In the genomic region with DNA sequence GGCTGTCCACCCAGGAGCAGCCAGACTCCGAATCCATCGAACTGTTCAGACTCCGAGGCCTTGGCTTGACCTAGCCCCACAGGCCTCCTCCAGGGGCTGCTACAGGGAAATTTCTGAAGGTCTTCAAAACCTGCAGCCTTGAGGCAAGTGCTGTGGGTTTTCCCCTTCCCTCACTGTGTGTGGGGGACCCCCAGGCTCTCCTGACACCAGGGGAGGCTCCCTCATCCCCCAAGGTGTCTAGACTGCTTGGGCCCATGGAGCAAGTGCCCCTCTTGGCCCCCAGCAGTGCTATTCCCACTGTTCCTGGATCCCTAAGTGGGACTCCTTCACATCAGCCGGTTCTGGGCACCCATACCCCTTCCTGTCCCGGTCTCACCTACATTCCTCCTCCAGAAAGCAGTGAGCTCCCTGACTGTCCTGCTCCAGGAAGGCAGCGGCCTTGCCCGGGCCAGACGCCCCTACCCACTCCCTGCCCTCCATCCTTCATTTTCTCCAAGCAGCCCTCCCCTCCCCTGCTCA, we compare ENCODE assay signal across 7 cellular contexts. TPM values are rescaled to one million over a fixed set of nuclear protein-coding genes. Genes with fewer than 3 reads are reported as not detected.
DNase-seq lines count a peak whose midpoint lies in the region; ATAC-seq, FAIRE-seq and TF ChIP-seq lines count a peak whose summit lies in the region.

No MANE protein-coding gene starts in this region.

- in situ Hi-C loops in HepG2 (cut with HindIII; ENCODE audit: extremely low pct_ligation_motif_present, low pct_unique_long_range_greater_than_20kb) = no loop called here

- H3K9me3 ChIP-seq in HUES6 (ENCODE audit: control insufficient read depth, insufficient read depth, low read depth, low read length) (no peaks in the 10 kb centered on the region), HepG2 (ENCODE audit: low read length) (no peaks in the 10 kb centered on the region), suprapubic skin (no peaks in the 10 kb centered on the region)

- no peak for TF ChIP-seq RAD21 in HepG2 (CRISPR knock-in tag; IDR thresholded peaks at IDR 0.05)

- TSS peak; percentile 34 for BruUV-seq in HepG2 (replicated peaks; lab: Mats Ljungman, UMichigan)

- H3K4me1 ChIP-seq in HUES6 (ENCODE audit: control insufficient read depth, insufficient read depth, low read length) (peaks cover 28% of the 10 kb centered on the region), HepG2 (ENCODE audit: insufficient read depth, low read length) (peaks cover 71% of the 10 kb centered on the region), suprapubic skin (peaks cover 79% of the 10 kb centered on the region)

- H3K79me2 ChIP-seq in HepG2 (ENCODE audit: insufficient read depth, low read length) = peaks cover 22% of the 10 kb centered on the region

- H2AFZ ChIP-seq in HepG2 (ENCODE audit: low read length) = no peak overlapping the region

- no peak for DNase-seq in HepG2 (ENCODE audit: low spot score)
- no peak for DNase-seq in suprapubic skin (ENCODE audit: low spot score in 2 of 2)
- no peak for DNase-seq in stimulated activated CD4-positive, alpha-beta T cell treated with anti-CD3 and anti-CD28 coated beads, Interleukin-15, amount 100 ng/mL, for 24 hours

- ATAC-seq in HepG2 (peak; percentile 4; the same call in 2 of the 3 replicates), HG02840 (IDR thresholded peaks at IDR 0.05; ENCODE audit: low FRiP score, unreplicated experiment) (no peak), HG02938 (IDR thresholded peaks at IDR 0.05; ENCODE audit: unreplicated experiment) (no peak)

- H4K20me1 ChIP-seq in HepG2 (ENCODE audit: insufficient read depth, low read length) = no peaks in the 10 kb centered on the region

- no peak for FAIRE-seq in HepG2 (lab: Jason Lieb, UNC)

- H3K27ac ChIP-seq in HUES6 (ENCODE audit: low read depth, low read length) (no peak overlapping the region), angular gyrus (ENCODE audit: low read depth, low read length) (peak overlapping the region; percentile 54), HepG2 (ENCODE audit: extremely low read length, insufficient read depth, low read length) (peak overlapping the region; percentile 79), suprapubic skin (peak overlapping the region; percentile 92)

- H3K4me2 ChIP-seq in HepG2 (ENCODE audit: low read depth, low read length) = peak overlapping the region; percentile 79

- intact Hi-C loops in HepG2 (cut with micrococcal nuclease; ENCODE audit: unreplicated experiment) = loop anchor here (2.0 kb wide), 1 partner anchor 16 kb away; no protein-coding TSS in a partner anchor

- H3K9ac ChIP-seq in HUES6 (ENCODE audit: low read length) (peak overlapping the region; percentile 68), HepG2 (ENCODE audit: insufficient read depth, low read depth, low read length) (peak overlapping the region; percentile 67)

- TF ChIP-seq EP300 in HepG2 (IDR thresholded peaks at IDR 0.05; ENCODE audit: low read depth in 2 of 2, low read length in 2 of 2) (no peak), HepG2 (CRISPR knock-in tag; IDR thresholded peaks at IDR 0.05; ENCODE audit: borderline replicate concordance) (no peak), suprapubic skin (IDR thresholded peaks at IDR 0.05) (no peak)

- 0% methylated on average over 4 of the region's 8 CpGs for WGBS in HepG2 (ENCODE audit: low lambda C conversion rate)
- 4% methylated on average over 5 of the region's 8 CpGs for WGBS in suprapubic skin

- POLR2A ChIA-PET in HepG2 (lab: Yijun Ruan, JAX) = interaction anchor here (1.0 to 2.7 kb wide), 9 partner anchors 7 to 123 kb away, joined by 3 to 32 read pairs (median 5); a partner anchor contains a TSS

- TF ChIP-seq POLR2A in HepG2 (IDR thresholded peaks at IDR 0.05; ENCODE audit: insufficient read depth in 1 of 2, low read depth in 2 of 2, low read length in 2 of 2) (no peak), suprapubic skin (IDR thresholded peaks at IDR 0.05) (no peak)

- H3K27me3 ChIP-seq in HUES6 (ENCODE audit: control insufficient read depth, insufficient read depth, low read length) (peaks cover 13% of the 10 kb centered on the region), HepG2 (ENCODE audit: control insufficient read depth in 1 of 2, insufficient read depth in 2 of 2, low read length in 2 of 2) (no peaks in the 10 kb centered on the region; a peak in 1 of 5 replicates), suprapubic skin (no peaks in the 10 kb centered on the region)

- H3K4me3 ChIP-seq in HUES6 (ENCODE audit: low read depth, low read length) = peak overlapping the region; percentile 59
- H3K4me3 ChIP-seq in HepG2 (replicated peaks in 1 of 3; ENCODE audit: insufficient read depth in 1 of 3, low read depth in 2 of 3, low read length in 3 of 3) = peak overlapping the region; percentile 69 to 95 (median 70)
- H3K4me3 ChIP-seq in suprapubic skin = peak overlapping the region; percentile 82

- CTCF ChIA-PET in HepG2 (lab: Yijun Ruan, JAX; ENCODE audit: low intra/inter-chr PET ratio, low total read pairs) = no interaction called here

- TF ChIP-seq CTCF in HepG2 (CRISPR knock-in tag; IDR thresholded peaks at IDR 0.05) (no peak), suprapubic skin (IDR thresholded peaks at IDR 0.05) (no peak)

- H3K36me3 ChIP-seq in HUES6 (ENCODE audit: control insufficient read depth, insufficient read depth, low read length) (no peaks in the 10 kb centered on the region), HepG2 (replicated peaks in 1 of 2; ENCODE audit: control insufficient read depth in 1 of 2, insufficient read depth in 2 of 2, low read length in 2 of 2) (no peaks in the 10 kb centered on the region), suprapubic skin (no peaks in the 10 kb centered on the region)

RNA-seq across cellular contexts. Expression of a gene that starts 0.8 kb away (rescaled TPM):
- total RNA-seq in HepG2 (2016; rRNA removed; fragmentation: Illumina TruSeq; extraction: Trizol) (6.0 and 13.2 TPM in 2 replicates), suprapubic skin (10 to 100 TPM; 14.3 to 20.9 (median 16.6) TPM)
- total RNA-seq in HepG2 (2016; cell fraction: cytosol; rRNA removed; fragmentation: Illumina TruSeq; extraction: Trizol; ENCODE audit: low read depth) = 4.1 and 4.7 TPM in 2 replicates
- 6.2 and 13.0 TPM in 2 replicates for total RNA-seq in HepG2 (2016; cell fraction: insoluble cytoplasmic fraction; rRNA removed; fragmentation: Illumina TruSeq; extraction: Trizol)
- total RNA-seq in HepG2 (2016; cell fraction: membrane; rRNA removed; fragmentation: Illumina TruSeq; extraction: Trizol) = 10.2 and 10.4 TPM in 2 replicates
- total RNA-seq in HepG2 (2016; cell fraction: nucleus; rRNA removed; fragmentation: Illumina TruSeq; extraction: Trizol) = 8.2 and 9.4 TPM in 2 replicates
- polyA plus RNA-seq in HepG2 (2011; rRNA removed) = 16.6 and 20.2 TPM in 2 replicates
- 19.1 and 22.5 TPM in 2 replicates for polyA plus RNA-seq in HepG2 (2011; cell fraction: cytosol; rRNA removed)
- polyA plus RNA-seq in HepG2 (2011; cell fraction: nucleus; rRNA removed) = 17.0 and 18.5 TPM in 2 replicates
- 13.9 and 14.2 TPM in 2 replicates for polyA plus RNA-seq in HepG2 (2012)
- polyA plus RNA-seq in HepG2 (2016; cell fraction: cytosol; fragmentation: Illumina TruSeq; extraction: Trizol; ENCODE audit: low read depth) = 2.4 TPM in 2 replicates
- polyA plus RNA-seq in HepG2 (2016; cell fraction: insoluble cytoplasmic fraction; fragmentation: Illumina TruSeq; extraction: Trizol; ENCODE audit: low read depth) = 4.5 and 5.3 TPM in 2 replicates
- polyA plus RNA-seq in HepG2 (2016; cell fraction: membrane; fragmentation: Illumina TruSeq; extraction: Trizol; ENCODE audit: low read depth) = 5.2 and 5.6 TPM in 2 replicates
- polyA plus RNA-seq in HepG2 (2016; cell fraction: nucleus; fragmentation: Illumina TruSeq; extraction: Trizol; ENCODE audit: insufficient read depth, low read depth) = 19.6 and 20.2 TPM in 2 replicates
- 21.8 and 127 TPM in 2 replicates for polyA minus RNA-seq in HepG2 (2011; rRNA and poly(A)+ RNA removed; ENCODE audit: low replicate concordance)
- 28.0 and 29.7 TPM in 2 replicates for polyA minus RNA-seq in HepG2 (2011; cell fraction: cytosol; rRNA and poly(A)+ RNA removed)
- 6.8 and 10.7 TPM in 2 replicates for polyA minus RNA-seq in HepG2 (2011; cell fraction: nucleus; rRNA and poly(A)+ RNA removed)

RNA-seq across cellular contexts. Expression of a gene that starts 15.4 kb away (rescaled TPM):
- total RNA-seq in HepG2 (2016; rRNA removed; fragmentation: Illumina TruSeq; extraction: Trizol) (12.3 and 12.8 TPM in 2 replicates), suprapubic skin (under 1 TPM in 3 of 4 donors, not detected in 1; 0.26 to 0.89 (median 0.49) TPM)
- total RNA-seq in HepG2 (2016; cell fraction: cytosol; rRNA removed; fragmentation: Illumina TruSeq; extraction: Trizol; ENCODE audit: low read depth) = 5.7 TPM in 2 replicates
- 12.6 and 14.1 TPM in 2 replicates for total RNA-seq in HepG2 (2016; cell fraction: insoluble cytoplasmic fraction; rRNA removed; fragmentation: Illumina TruSeq; extraction: Trizol)
- total RNA-seq in HepG2 (2016; cell fraction: membrane; rRNA removed; fragmentation: Illumina TruSeq; extraction: Trizol) = 10.9 and 11.6 TPM in 2 replicates
- total RNA-seq in HepG2 (2016; cell fraction: nucleus; rRNA removed; fragmentation: Illumina TruSeq; extraction: Trizol) = 10.2 and 12.0 TPM in 2 replicates
- 2.4 and 3.8 TPM in 2 replicates for polyA plus RNA-seq in HepG2 (2011; rRNA removed)
- 2.0 and 2.5 TPM in 2 replicates for polyA plus RNA-seq in HepG2 (2011; cell fraction: cytosol; rRNA removed)
- 2.3 TPM in 2 replicates for polyA plus RNA-seq in HepG2 (2011; cell fraction: nucleus; rRNA removed)
- 1.4 and 2.3 TPM in 2 replicates for polyA plus RNA-seq in HepG2 (2012)
- 2.5 and 3.0 TPM in 2 replicates for polyA plus RNA-seq in HepG2 (2016; cell fraction: cytosol; fragmentation: Illumina TruSeq; extraction: Trizol; ENCODE audit: low read depth)
- polyA plus RNA-seq in HepG2 (2016; cell fraction: insoluble cytoplasmic fraction; fragmentation: Illumina TruSeq; extraction: Trizol; ENCODE audit: low read depth) = 12.7 and 13.5 TPM in 2 replicates
- 4.7 and 4.8 TPM in 2 replicates for polyA plus RNA-seq in HepG2 (2016; cell fraction: membrane; fragmentation: Illumina TruSeq; extraction: Trizol; ENCODE audit: low read depth)
- 7.1 and 8.3 TPM in 2 replicates for polyA plus RNA-seq in HepG2 (2016; cell fraction: nucleus; fragmentation: Illumina TruSeq; extraction: Trizol; ENCODE audit: insufficient read depth, low read depth)
- polyA minus RNA-seq in HepG2 (2011; rRNA and poly(A)+ RNA removed; ENCODE audit: low replicate concordance) = 4.6 and 20.8 TPM in 2 replicates
- polyA minus RNA-seq in HepG2 (2011; cell fraction: cytosol; rRNA and poly(A)+ RNA removed) = 2.7 and 3.9 TPM in 2 replicates
- polyA minus RNA-seq in HepG2 (2011; cell fraction: nucleus; rRNA and poly(A)+ RNA removed) = 5.7 and 7.3 TPM in 2 replicates

RNA-seq across cellular contexts. Expression of a gene that starts 31.5 kb away (rescaled TPM):
- total RNA-seq in HepG2 (2016; rRNA removed; fragmentation: Illumina TruSeq; extraction: Trizol) (409 and 618 TPM in 2 replicates), suprapubic skin (10 to 100 TPM; 21.8 to 33.6 (median 28.1) TPM)
- total RNA-seq in HepG2 (2016; cell fraction: cytosol; rRNA removed; fragmentation: Illumina TruSeq; extraction: Trizol; ENCODE audit: low read depth) = 56.4 and 56.9 TPM in 2 replicates
- 416 and 627 TPM in 2 replicates for total RNA-seq in HepG2 (2016; cell fraction: insoluble cytoplasmic fraction; rRNA removed; fragmentation: Illumina TruSeq; extraction: Trizol)
- total RNA-seq in HepG2 (2016; cell fraction: membrane; rRNA removed; fragmentation: Illumina TruSeq; extraction: Trizol) = 77.5 and 91.5 TPM in 2 replicates
- 147 and 152 TPM in 2 replicates for total RNA-seq in HepG2 (2016; cell fraction: nucleus; rRNA removed; fragmentation: Illumina TruSeq; extraction: Trizol)
- polyA plus RNA-seq in HepG2 (2011; rRNA removed) = 27.3 and 45.9 TPM in 2 replicates
- polyA plus RNA-seq in HepG2 (2011; cell fraction: cytosol; rRNA removed) = 14.4 and 19.7 TPM in 2 replicates
- polyA plus RNA-seq in HepG2 (2011; cell fraction: nucleus; rRNA removed) = 19.5 and 20.7 TPM in 2 replicates
- 58.4 and 155 TPM in 2 replicates for polyA plus RNA-seq in HepG2 (2012)
- polyA plus RNA-seq in HepG2 (2016; cell fraction: cytosol; fragmentation: Illumina TruSeq; extraction: Trizol; ENCODE audit: low read depth) = 80.3 and 82.5 TPM in 2 replicates
- 774 and 823 TPM in 2 replicates for polyA plus RNA-seq in HepG2 (2016; cell fraction: insoluble cytoplasmic fraction; fragmentation: Illumina TruSeq; extraction: Trizol; ENCODE audit: low read depth)
- 86.8 and 89.3 TPM in 2 replicates for polyA plus RNA-seq in HepG2 (2016; cell fraction: membrane; fragmentation: Illumina TruSeq; extraction: Trizol; ENCODE audit: low read depth)
- 316 and 323 TPM in 2 replicates for polyA plus RNA-seq in HepG2 (2016; cell fraction: nucleus; fragmentation: Illumina TruSeq; extraction: Trizol; ENCODE audit: insufficient read depth, low read depth)
- 11.3 and 32.5 TPM in 2 replicates for polyA minus RNA-seq in HepG2 (2011; rRNA and poly(A)+ RNA removed; ENCODE audit: low replicate concordance)
- polyA minus RNA-seq in HepG2 (2011; cell fraction: cytosol; rRNA and poly(A)+ RNA removed) = 18.3 and 20.7 TPM in 2 replicates
- 22.0 and 32.7 TPM in 2 replicates for polyA minus RNA-seq in HepG2 (2011; cell fraction: nucleus; rRNA and poly(A)+ RNA removed)

RNA-seq across cellular contexts. Expression of a gene that starts 54.9 kb away (rescaled TPM):
- 38.0 and 47.5 TPM in 2 replicates for total RNA-seq in HepG2 (2016; rRNA removed; fragmentation: Illumina TruSeq; extraction: Trizol)
- 28.2 and 30.9 TPM in 2 replicates for total RNA-seq in HepG2 (2016; cell fraction: cytosol; rRNA removed; fragmentation: Illumina TruSeq; extraction: Trizol; ENCODE audit: low read depth)
- 40.1 and 47.2 TPM in 2 replicates for total RNA-seq in HepG2 (2016; cell fraction: insoluble cytoplasmic fraction; rRNA removed; fragmentation: Illumina TruSeq; extraction: Trizol)
- 56.8 and 65.1 TPM in 2 replicates for total RNA-seq in HepG2 (2016; cell fraction: membrane; rRNA removed; fragmentation: Illumina TruSeq; extraction: Trizol)
- total RNA-seq in HepG2 (2016; cell fraction: nucleus; rRNA removed; fragmentation: Illumina TruSeq; extraction: Trizol) = 25.8 and 26.4 TPM in 2 replicates
- 55.7 and 68.1 TPM in 2 replicates for polyA plus RNA-seq in HepG2 (2011; rRNA removed)
- polyA plus RNA-seq in HepG2 (2011; cell fraction: cytosol; rRNA removed) = 36.1 and 44.8 TPM in 2 replicates
- polyA plus RNA-seq in HepG2 (2011; cell fraction: nucleus; rRNA removed) = 196 and 210 TPM in 2 replicates
- polyA plus RNA-seq in HepG2 (2012) = 39.2 and 42.0 TPM in 2 replicates
- 28.1 and 35.4 TPM in 2 replicates for polyA plus RNA-seq in HepG2 (2016; cell fraction: cytosol; fragmentation: Illumina TruSeq; extraction: Trizol; ENCODE audit: low read depth)
- polyA plus RNA-seq in HepG2 (2016; cell fraction: insoluble cytoplasmic fraction; fragmentation: Illumina TruSeq; extraction: Trizol; ENCODE audit: low read depth) = 45.3 and 52.8 TPM in 2 replicates
- polyA plus RNA-seq in HepG2 (2016; cell fraction: membrane; fragmentation: Illumina TruSeq; extraction: Trizol; ENCODE audit: low read depth) = 52.1 and 54.5 TPM in 2 replicates
- polyA plus RNA-seq in HepG2 (2016; cell fraction: nucleus; fragmentation: Illumina TruSeq; extraction: Trizol; ENCODE audit: insufficient read depth, low read depth) = 60.6 and 65.4 TPM in 2 replicates
- polyA minus RNA-seq in HepG2 (2011; rRNA and poly(A)+ RNA removed; ENCODE audit: low replicate concordance) = 29.8 and 53.8 TPM in 2 replicates
- polyA minus RNA-seq in HepG2 (2011; cell fraction: cytosol; rRNA and poly(A)+ RNA removed) = 18.0 and 18.1 TPM in 2 replicates
- 23.8 and 32.3 TPM in 2 replicates for polyA minus RNA-seq in HepG2 (2011; cell fraction: nucleus; rRNA and poly(A)+ RNA removed)
- 10 to 100 TPM; 35.2 to 79.3 (median 48.1) TPM for total RNA-seq in suprapubic skin
